ENCODE assay signal across 8 cellular contexts in the genomic region with DNA sequence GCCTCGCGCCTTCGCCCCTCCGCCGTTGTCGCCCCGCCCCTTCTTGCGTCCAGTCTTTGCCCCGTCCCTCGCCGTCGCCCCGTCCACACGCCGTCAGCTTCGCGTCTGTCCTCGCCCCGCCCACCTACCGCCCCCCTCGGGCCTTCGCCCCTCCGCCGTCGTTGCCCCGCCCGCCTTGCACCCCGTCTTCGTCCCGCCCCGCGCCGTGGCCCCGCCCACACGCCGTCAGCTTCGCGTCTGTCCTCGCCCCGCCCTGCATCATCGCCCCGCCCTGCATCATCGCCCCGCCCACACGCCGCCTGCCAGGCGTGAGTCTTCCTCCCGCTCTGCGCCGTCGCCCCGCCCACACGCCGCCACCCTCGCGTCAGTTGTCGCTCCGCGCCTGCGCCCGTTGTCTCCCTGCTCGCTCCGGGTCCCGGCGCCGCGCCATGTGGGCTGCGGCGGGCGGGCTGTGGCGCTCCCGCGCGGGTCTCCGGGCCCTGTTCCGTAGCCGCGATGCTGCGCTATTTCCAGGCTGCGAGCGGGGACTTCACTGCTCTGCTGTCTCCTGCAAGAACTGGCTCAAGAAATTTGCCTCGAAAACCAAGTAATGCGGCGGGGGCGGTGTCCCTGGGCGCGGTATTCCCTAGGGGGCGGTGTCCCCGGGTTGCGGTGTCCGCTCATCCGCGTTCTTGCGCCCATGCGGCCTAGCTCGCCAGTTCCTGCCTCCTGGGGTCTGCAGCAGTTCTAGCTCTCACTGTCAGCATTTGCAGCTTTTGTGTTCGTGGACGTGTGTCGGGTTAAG. TPM values are rescaled to one million over a fixed set of nuclear protein-coding genes. Genes with fewer than 3 reads are reported as not detected.
A peak's percentile ranks its signal among the peaks of the same experiment; 100 is the strongest.
DNase-seq lines count a peak whose midpoint lies in the region; ATAC-seq, FAIRE-seq and TF ChIP-seq lines count a peak whose summit lies in the region.

Gene RBFA, plus strand, starts transcription at position 367 of the 784 bp plus-strand sequence. Its CDS starts 62 bp downstream, at position 429.

- H3K9me3 Mint-ChIP-seq in naive thymus-derived CD4-positive, alpha-beta T cell: peaks cover 0 to 12% (median 4%) of the 10 kb centered on the region in 11 donors
- H3K9me3 Mint-ChIP-seq in stimulated activated naive B cell treated with anti-CD40 and anti-IgM and Interleukin-4, amounts not matched to agents 10 μg/mL and 1 μg/mL and 100 μg/mL, for 72 hours: peaks cover 6 to 7% of the 10 kb centered on the region in 2 donors

- TF ChIP-seq CTCF in DND-41 (IDR thresholded peaks at IDR 0.05; ENCODE audit: borderline replicate concordance, extremely low read depth, low read length, poor library complexity, severe bottlenecking): peak; percentile 52

- H3K27me3 Mint-ChIP-seq in naive thymus-derived CD4-positive, alpha-beta T cell: no peaks in the 10 kb centered on the region
- H3K27me3 Mint-ChIP-seq in stimulated activated naive B cell treated with anti-CD40 and anti-IgM and Interleukin-4, amounts not matched to agents 10 μg/mL and 1 μg/mL and 100 μg/mL, for 72 hours: no peaks in the 10 kb centered on the region

- FAIRE-seq in RCC 7860 (lab: Jason Lieb, UNC): no peak

- H3K79me2 ChIP-seq in DND-41 (ENCODE audit: insufficient read depth, low read length) (peaks cover 39% of the 10 kb centered on the region), Karpas-422 (ENCODE audit: low read length) (peaks cover 44% of the 10 kb centered on the region)

- H3K27ac ChIP-seq in DND-41 (ENCODE audit: low read length): peak within 1 kb of the TSS; percentile 93
- peak within 1 kb of the TSS; percentile 70 for H3K27ac ChIP-seq in Karpas-422 (ENCODE audit: low read length)
- peak within 1 kb of the TSS; percentile 87 for H3K27ac ChIP-seq in naive thymus-derived CD4-positive, alpha-beta T cell (ENCODE audit: low read depth, low read length)

- peak; percentile 99 for DNase-seq in DND-41
- DNase-seq in Karpas-422: no peak
- peak; percentile 90 for DNase-seq in RCC 7860 (ENCODE audit: low spot score)
- peak; percentile 98 for DNase-seq in activated T-helper 1 cell treated with Interleukin-2 at 50 U/mL for 16 hours (ENCODE audit: low read depth)
- peak; percentile 99 for DNase-seq in fibroblast of gingiva (ENCODE audit: low read depth)
- DNase-seq in naive thymus-derived CD4-positive, alpha-beta T cell: peak; percentile 95 to 100 (median 98)
- peak; percentile 97 for DNase-seq in stimulated activated naive B cell treated with anti-CD40 and anti-IgM and Interleukin-4, amounts not matched to agents 10 μg/mL and 1 μg/mL and 100 μg/mL, for 72 hours

- H3K27ac Mint-ChIP-seq in naive thymus-derived CD4-positive, alpha-beta T cell: peak within 1 kb of the TSS; percentile 86 to 99 (median 96)
- peak within 1 kb of the TSS; percentile 97 for H3K27ac Mint-ChIP-seq in stimulated activated naive B cell treated with anti-CD40 and anti-IgM and Interleukin-4, amounts not matched to agents 10 μg/mL and 1 μg/mL and 100 μg/mL, for 72 hours

- POLR2A ChIA-PET in naive thymus-derived CD4-positive, alpha-beta T cell (lab: Charles Lee): interaction anchor here (0.7 to 2.1 kb wide), 9 partner anchors 11 to 356 kb away, joined by 3 to 9 read pairs (median 4); partner anchors contain the start of genes ADNP2 and TXNL4A

- no peaks in the 10 kb centered on the region for H3K9me2 ChIP-seq in Karpas-422 (replicated peaks; ENCODE audit: insufficient read depth, low read length)

- H3K4me2 ChIP-seq in DND-41 (ENCODE audit: insufficient read depth, low read length): peak within 1 kb of the TSS; percentile 98
- peak within 1 kb of the TSS; percentile 97 for H3K4me2 ChIP-seq in Karpas-422 (ENCODE audit: low read depth, low read length, poor library complexity, severe bottlenecking)

- H3K36me3 Mint-ChIP-seq in naive thymus-derived CD4-positive, alpha-beta T cell: peaks cover 5 to 26% (median 16%) of the 10 kb centered on the region in 5 donors
- H3K36me3 Mint-ChIP-seq in stimulated activated naive B cell treated with anti-CD40 and anti-IgM and Interleukin-4, amounts not matched to agents 10 μg/mL and 1 μg/mL and 100 μg/mL, for 72 hours: peaks cover 15 to 39% of the 10 kb centered on the region in 2 donors

- CTCF ChIA-PET in naive thymus-derived CD4-positive, alpha-beta T cell (lab: Charles Lee): interaction anchor here (0.8 kb wide), 1 partner anchor 83 kb away, joined by 3 read pairs; the partner anchor contains the start of gene SLC66A2

- H3K36me3 ChIP-seq in DND-41 (ENCODE audit: insufficient read depth, low read length): peaks cover 25% of the 10 kb centered on the region
- peaks cover 27% of the 10 kb centered on the region; the same call in 1 of the 2 replicates for H3K36me3 ChIP-seq in Karpas-422 (ENCODE audit: insufficient read depth, low read length)
- peaks cover 0 to 8% (median 0%) of the 10 kb centered on the region in 3 experiments for H3K36me3 ChIP-seq in naive thymus-derived CD4-positive, alpha-beta T cell (ENCODE audit: control insufficient read depth in 2 of 3, insufficient read depth in 3 of 3, low read length in 3 of 3)

- ATAC-seq in DND-41 (ENCODE audit: insufficient read depth, low read depth) (peak; percentile 81), GM21825 (IDR thresholded peaks at IDR 0.05; ENCODE audit: unreplicated experiment) (peak; percentile 68)
- peak; percentile 88 for ATAC-seq in naive thymus-derived CD4-positive, alpha-beta T cell
- ATAC-seq in stimulated activated naive B cell treated with anti-CD40 and anti-IgM and Interleukin-4, amounts not matched to agents 10 μg/mL and 1 μg/mL and 100 μg/mL, for 72 hours (replicated peaks): peak; percentile 79 to 82

- H3K9ac ChIP-seq in DND-41 (ENCODE audit: low read depth, low read length) (peak within 1 kb of the TSS; percentile 95), Karpas-422 (ENCODE audit: low read length) (peak within 1 kb of the TSS; percentile 86)

- H3K27me3 ChIP-seq in DND-41 (ENCODE audit: insufficient read depth, low read length, poor library complexity) (no peaks in the 10 kb centered on the region), Karpas-422 (ENCODE audit: low read length) (no peaks in the 10 kb centered on the region)
- H3K27me3 ChIP-seq in naive thymus-derived CD4-positive, alpha-beta T cell (ENCODE audit: control insufficient read depth in 2 of 2, insufficient read depth in 2 of 2, low read length in 2 of 2): no peaks in the 10 kb centered on the region

- H3K4me1 ChIP-seq in DND-41 (ENCODE audit: insufficient read depth, low read length): peaks cover 30% of the 10 kb centered on the region
- peaks cover 23% of the 10 kb centered on the region for H3K4me1 ChIP-seq in Karpas-422 (ENCODE audit: low read length)
- H3K4me1 ChIP-seq in naive thymus-derived CD4-positive, alpha-beta T cell (ENCODE audit: control insufficient read depth in 2 of 2, insufficient read depth in 2 of 2, low read length in 2 of 2): peaks cover 8 to 14% of the 10 kb centered on the region in 2 donors

- H4K20me1 ChIP-seq in DND-41 (ENCODE audit: insufficient read depth, low read length) (peaks cover 14% of the 10 kb centered on the region; the same call in 1 of the 2 replicates), Karpas-422 (ENCODE audit: insufficient read depth, low read depth, low read length) (no peaks in the 10 kb centered on the region; the same call in 1 of the 2 replicates)

- H3K4me3 Mint-ChIP-seq in naive thymus-derived CD4-positive, alpha-beta T cell: peak within 1 kb of the TSS; percentile 84 to 95 (median 91)
- H3K4me3 Mint-ChIP-seq in stimulated activated naive B cell treated with anti-CD40 and anti-IgM and Interleukin-4, amounts not matched to agents 10 μg/mL and 1 μg/mL and 100 μg/mL, for 72 hours: peak within 1 kb of the TSS; percentile 86 to 92

- H3K9me3 ChIP-seq in DND-41 (ENCODE audit: insufficient read depth, low read length, severe bottlenecking) (no peaks in the 10 kb centered on the region), Karpas-422 (ENCODE audit: low read length) (no peaks in the 10 kb centered on the region)
- no peaks in the 10 kb centered on the region for H3K9me3 ChIP-seq in naive thymus-derived CD4-positive, alpha-beta T cell (ENCODE audit: control insufficient read depth in 2 of 3, low read length in 3 of 3)

- H2AFZ ChIP-seq in DND-41 (ENCODE audit: low read depth, low read length): peak within 1 kb of the TSS; percentile 97
- peak within 1 kb of the TSS; percentile 96 for H2AFZ ChIP-seq in Karpas-422 (ENCODE audit: low read length)

- H3K4me3 ChIP-seq in DND-41 (ENCODE audit: low read depth in 1 of 2, low read length in 2 of 2) (peak within 1 kb of the TSS; percentile 95 to 99), Karpas-422 (ENCODE audit: low read length) (peak within 1 kb of the TSS; percentile 91)
- peak within 1 kb of the TSS; percentile 83 for H3K4me3 ChIP-seq in naive thymus-derived CD4-positive, alpha-beta T cell (ENCODE audit: low read length)

- intact Hi-C loops in naive thymus-derived CD4-positive, alpha-beta T cell (cut with micrococcal nuclease): loop anchor here (1.0 to 5.0 kb wide), 8 partner anchors 46 to 642 kb away; partner anchors contain the start of genes ADNP2 (in 2 of the 2), CTDP1 (in 2 of the 2), SLC66A2 (in 2 of the 2) and TXNL4A (in 2 of the 2)

- peaks cover 22 to 36% (median 29%) of the 10 kb centered on the region in 7 donors for H3K4me1 Mint-ChIP-seq in naive thymus-derived CD4-positive, alpha-beta T cell
- H3K4me1 Mint-ChIP-seq in stimulated activated naive B cell treated with anti-CD40 and anti-IgM and Interleukin-4, amounts not matched to agents 10 μg/mL and 1 μg/mL and 100 μg/mL, for 72 hours: peaks cover 23 to 28% of the 10 kb centered on the region in 2 donors

RNA-seq across cellular contexts. Expression of gene RBFA, which starts in this region (rescaled TPM):
- 68.8 and 76.4 TPM in 2 replicates for total RNA-seq in Karpas-422 (2014; rRNA removed; shearing (Covaris generic); ENCODE audit: low replicate concordance)
- 10 to 100 TPM; 17.6 to 23.5 (median 21.7) TPM for total RNA-seq in naive thymus-derived CD4-positive, alpha-beta T cell
- polyA plus RNA-seq in naive thymus-derived CD4-positive, alpha-beta T cell: 10 to 100 TPM; 14.6 to 15.7 TPM
